Comparison of ENCODE assay signal across 13 cellular contexts in the genomic region with DNA sequence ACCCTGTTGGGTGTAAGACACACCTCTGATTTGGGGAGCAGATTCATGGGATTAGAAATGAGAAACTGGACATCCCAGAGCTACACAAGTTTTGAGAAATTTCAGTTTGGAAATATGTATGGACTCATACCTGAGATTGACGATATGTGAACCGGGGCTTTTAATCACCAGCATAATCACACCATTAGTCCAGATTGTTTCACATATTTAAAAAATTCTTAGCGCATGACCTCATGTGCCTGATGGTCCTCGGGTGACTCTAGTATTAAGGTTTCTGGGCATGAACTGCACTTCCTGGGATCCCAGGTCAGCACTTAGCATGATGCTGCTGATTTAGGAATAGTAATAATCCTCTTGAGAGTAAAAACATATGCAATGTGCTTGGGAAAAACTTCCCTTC.
DNase-seq lines count a peak whose midpoint lies in the region; ATAC-seq and TF ChIP-seq lines count a peak whose summit lies in the region.
"Had no signal": no experiment of that assay in that cellular context is flagged by ENCODE, and none has a peak within 500 bp of the region (broad histone marks: within the 10 kb centered on the region; RNA-seq: fewer than 3 reads in every experiment).

No MANE protein-coding gene starts in this region.

- peaks cover 12% of the 10 kb centered on the region for H3K4me1 Mint-ChIP-seq in WTC11
- H3K4me1 Mint-ChIP-seq: CD14-positive monocyte had no signal

- H3K36me3 ChIP-seq in SK-N-MC (ENCODE audit: insufficient read depth, low read length) = no peaks in the 10 kb centered on the region
- H3K36me3 ChIP-seq: SJCRH30 had no signal

- no peak overlapping the region for H3K9ac ChIP-seq in SK-N-MC (ENCODE audit: insufficient read length)

- H3K27me3 Mint-ChIP-seq in WTC11 (ENCODE audit: low read depth) = peaks cover 7% of the 10 kb centered on the region

- POLR2A ChIA-PET in WTC11 (lab: Charles Lee) = no interaction called here

- CTCF ChIA-PET in WTC11 (lab: Charles Lee) = no interaction called here

- H3K4me3 ChIP-seq in AG10803 (ENCODE audit: low read length) = no peak overlapping the region
- H3K4me3 ChIP-seq in SK-N-MC = peak overlapping the region; percentile 66
- H3K4me3 ChIP-seq: SJCRH30 had no signal

- no peak for ATAC-seq in WTC11

- no peak overlapping the region for H3K27ac Mint-ChIP-seq in WTC11
- H3K27ac Mint-ChIP-seq: CD14-positive monocyte had no signal

- peaks cover 3% of the 10 kb centered on the region; the same call in 1 of the 2 replicates for H3K9me3 ChIP-seq in SK-N-MC (ENCODE audit: low read depth, low read length)
- H3K9me3 ChIP-seq: SJCRH30 had no signal

- H3K9me3 Mint-ChIP-seq in WTC11 = peaks cover 11% of the 10 kb centered on the region

- no peak overlapping the region for H3K4me3 Mint-ChIP-seq in WTC11
- H3K4me3 Mint-ChIP-seq: CD14-positive monocyte had no signal

- peak; percentile 43 for DNase-seq in AG10803 (ENCODE audit: low read depth)
- DNase-seq in EL = peak; percentile 63
- no peak for DNase-seq in SK-N-MC (ENCODE audit: low read depth, low spot score)
- DNase-seq in kidney tubule cell (ENCODE audit: low spot score) = peak; percentile 42
- DNase-seq in WTC11 (ENCODE audit: low spot score) = no peak
- no peak for DNase-seq in NOMO-1 treated with dmso at 0.1 percent for 144 hours (lab: John Stamatoyannopoulos, UW; ENCODE audit: unreplicated experiment)
- no peak for DNase-seq in foreskin melanocyte
- DNase-seq: DMS153, KG1, NCI-H1417 treated with DMSO at 0.1 percent for 48 hours, NCI-H187 treated with DMSO at 0.1 percent for 48 hours, SJCRH30 had no signal

- H3K36me3 Mint-ChIP-seq in WTC11 = peaks cover 13% of the 10 kb centered on the region
- H3K36me3 Mint-ChIP-seq: CD14-positive monocyte had no signal

- TF ChIP-seq CTCF in AG10803 (conservative IDR thresholded peaks at IDR 0.05; ENCODE audit: low read length) (no peak), WTC11 (IDR thresholded peaks at IDR 0.05) (no peak)

- peak overlapping the region; percentile 84 for H3K27ac ChIP-seq in SK-N-MC
- H3K27ac ChIP-seq: SJCRH30 had no signal

TF ChIP-seq in WTC11, 78 proteins besides CTCF, POLR2A, EP300 and RAD21:
- TF ChIP-seq RORB (CRISPR knock-in tag; IDR thresholded peaks at IDR 0.05) = no peak
- TF ChIP-seq, protein P1, sequence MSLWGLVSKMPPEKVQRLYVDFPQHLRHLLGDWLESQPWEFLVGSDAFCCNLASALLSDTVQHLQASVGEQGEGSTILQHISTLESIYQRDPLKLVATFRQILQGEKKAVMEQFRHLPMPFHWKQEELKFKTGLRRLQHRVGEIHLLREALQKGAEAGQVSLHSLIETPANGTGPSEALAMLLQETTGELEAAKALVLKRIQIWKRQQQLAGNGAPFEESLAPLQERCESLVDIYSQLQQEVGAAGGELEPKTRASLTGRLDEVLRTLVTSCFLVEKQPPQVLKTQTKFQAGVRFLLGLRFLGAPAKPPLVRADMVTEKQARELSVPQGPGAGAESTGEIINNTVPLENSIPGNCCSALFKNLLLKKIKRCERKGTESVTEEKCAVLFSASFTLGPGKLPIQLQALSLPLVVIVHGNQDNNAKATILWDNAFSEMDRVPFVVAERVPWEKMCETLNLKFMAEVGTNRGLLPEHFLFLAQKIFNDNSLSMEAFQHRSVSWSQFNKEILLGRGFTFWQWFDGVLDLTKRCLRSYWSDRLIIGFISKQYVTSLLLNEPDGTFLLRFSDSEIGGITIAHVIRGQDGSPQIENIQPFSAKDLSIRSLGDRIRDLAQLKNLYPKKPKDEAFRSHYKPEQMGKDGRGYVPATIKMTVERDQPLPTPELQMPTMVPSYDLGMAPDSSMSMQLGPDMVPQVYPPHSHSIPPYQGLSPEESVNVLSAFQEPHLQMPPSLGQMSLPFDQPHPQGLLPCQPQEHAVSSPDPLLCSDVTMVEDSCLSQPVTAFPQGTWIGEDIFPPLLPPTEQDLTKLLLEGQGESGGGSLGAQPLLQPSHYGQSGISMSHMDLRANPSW (CRISPR knock-in tag; conservative IDR thresholded peaks at IDR 0.05; ENCODE audit: low read depth) = no peak
- TF ChIP-seq, protein P2, sequence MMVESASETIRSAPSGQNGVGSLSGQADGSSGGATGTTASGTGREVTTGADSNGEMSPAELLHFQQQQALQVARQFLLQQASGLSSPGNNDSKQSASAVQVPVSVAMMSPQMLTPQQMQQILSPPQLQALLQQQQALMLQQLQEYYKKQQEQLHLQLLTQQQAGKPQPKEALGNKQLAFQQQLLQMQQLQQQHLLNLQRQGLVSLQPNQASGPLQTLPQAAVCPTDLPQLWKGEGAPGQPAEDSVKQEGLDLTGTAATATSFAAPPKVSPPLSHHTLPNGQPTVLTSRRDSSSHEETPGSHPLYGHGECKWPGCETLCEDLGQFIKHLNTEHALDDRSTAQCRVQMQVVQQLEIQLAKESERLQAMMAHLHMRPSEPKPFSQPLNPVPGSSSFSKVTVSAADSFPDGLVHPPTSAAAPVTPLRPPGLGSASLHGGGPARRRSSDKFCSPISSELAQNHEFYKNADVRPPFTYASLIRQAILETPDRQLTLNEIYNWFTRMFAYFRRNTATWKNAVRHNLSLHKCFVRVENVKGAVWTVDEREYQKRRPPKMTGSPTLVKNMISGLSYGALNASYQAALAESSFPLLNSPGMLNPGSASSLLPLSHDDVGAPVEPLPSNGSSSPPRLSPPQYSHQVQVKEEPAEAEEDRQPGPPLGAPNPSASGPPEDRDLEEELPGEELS (CRISPR knock-in tag; IDR thresholded peaks at IDR 0.05) = no peak
- no peak for TF ChIP-seq HMGA2 (CRISPR knock-in tag; IDR thresholded peaks at IDR 0.05)
- TF ChIP-seq CREB1 (CRISPR knock-in tag; IDR thresholded peaks at IDR 0.05) = no peak
- TF ChIP-seq, protein P3, sequence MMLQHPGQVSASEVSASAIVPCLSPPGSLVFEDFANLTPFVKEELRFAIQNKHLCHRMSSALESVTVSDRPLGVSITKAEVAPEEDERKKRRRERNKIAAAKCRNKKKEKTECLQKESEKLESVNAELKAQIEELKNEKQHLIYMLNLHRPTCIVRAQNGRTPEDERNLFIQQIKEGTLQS (CRISPR knock-in tag; conservative IDR thresholded peaks at IDR 0.05) = no peak
- TF ChIP-seq, protein P4, sequence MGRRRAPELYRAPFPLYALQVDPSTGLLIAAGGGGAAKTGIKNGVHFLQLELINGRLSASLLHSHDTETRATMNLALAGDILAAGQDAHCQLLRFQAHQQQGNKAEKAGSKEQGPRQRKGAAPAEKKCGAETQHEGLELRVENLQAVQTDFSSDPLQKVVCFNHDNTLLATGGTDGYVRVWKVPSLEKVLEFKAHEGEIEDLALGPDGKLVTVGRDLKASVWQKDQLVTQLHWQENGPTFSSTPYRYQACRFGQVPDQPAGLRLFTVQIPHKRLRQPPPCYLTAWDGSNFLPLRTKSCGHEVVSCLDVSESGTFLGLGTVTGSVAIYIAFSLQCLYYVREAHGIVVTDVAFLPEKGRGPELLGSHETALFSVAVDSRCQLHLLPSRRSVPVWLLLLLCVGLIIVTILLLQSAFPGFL (CRISPR knock-in tag; IDR thresholded peaks at IDR 0.05; ENCODE audit: borderline replicate concordance) = no peak
- TF ChIP-seq FOXP1 (CRISPR knock-in tag; IDR thresholded peaks at IDR 0.05; ENCODE audit: borderline replicate concordance) = no peak
- TF ChIP-seq TEAD1 (CRISPR knock-in tag; IDR thresholded peaks at IDR 0.05) = no peak
- TF ChIP-seq, protein P5, sequence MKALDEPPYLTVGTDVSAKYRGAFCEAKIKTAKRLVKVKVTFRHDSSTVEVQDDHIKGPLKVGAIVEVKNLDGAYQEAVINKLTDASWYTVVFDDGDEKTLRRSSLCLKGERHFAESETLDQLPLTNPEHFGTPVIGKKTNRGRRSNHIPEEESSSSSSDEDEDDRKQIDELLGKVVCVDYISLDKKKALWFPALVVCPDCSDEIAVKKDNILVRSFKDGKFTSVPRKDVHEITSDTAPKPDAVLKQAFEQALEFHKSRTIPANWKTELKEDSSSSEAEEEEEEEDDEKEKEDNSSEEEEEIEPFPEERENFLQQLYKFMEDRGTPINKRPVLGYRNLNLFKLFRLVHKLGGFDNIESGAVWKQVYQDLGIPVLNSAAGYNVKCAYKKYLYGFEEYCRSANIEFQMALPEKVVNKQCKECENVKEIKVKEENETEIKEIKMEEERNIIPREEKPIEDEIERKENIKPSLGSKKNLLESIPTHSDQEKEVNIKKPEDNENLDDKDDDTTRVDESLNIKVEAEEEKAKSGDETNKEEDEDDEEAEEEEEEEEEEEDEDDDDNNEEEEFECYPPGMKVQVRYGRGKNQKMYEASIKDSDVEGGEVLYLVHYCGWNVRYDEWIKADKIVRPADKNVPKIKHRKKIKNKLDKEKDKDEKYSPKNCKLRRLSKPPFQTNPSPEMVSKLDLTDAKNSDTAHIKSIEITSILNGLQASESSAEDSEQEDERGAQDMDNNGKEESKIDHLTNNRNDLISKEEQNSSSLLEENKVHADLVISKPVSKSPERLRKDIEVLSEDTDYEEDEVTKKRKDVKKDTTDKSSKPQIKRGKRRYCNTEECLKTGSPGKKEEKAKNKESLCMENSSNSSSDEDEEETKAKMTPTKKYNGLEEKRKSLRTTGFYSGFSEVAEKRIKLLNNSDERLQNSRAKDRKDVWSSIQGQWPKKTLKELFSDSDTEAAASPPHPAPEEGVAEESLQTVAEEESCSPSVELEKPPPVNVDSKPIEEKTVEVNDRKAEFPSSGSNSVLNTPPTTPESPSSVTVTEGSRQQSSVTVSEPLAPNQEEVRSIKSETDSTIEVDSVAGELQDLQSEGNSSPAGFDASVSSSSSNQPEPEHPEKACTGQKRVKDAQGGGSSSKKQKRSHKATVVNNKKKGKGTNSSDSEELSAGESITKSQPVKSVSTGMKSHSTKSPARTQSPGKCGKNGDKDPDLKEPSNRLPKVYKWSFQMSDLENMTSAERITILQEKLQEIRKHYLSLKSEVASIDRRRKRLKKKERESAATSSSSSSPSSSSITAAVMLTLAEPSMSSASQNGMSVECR (CRISPR knock-in tag; IDR thresholded peaks at IDR 0.05; ENCODE audit: borderline replicate concordance) = no peak
TF ChIP-seq in WTC11: peak in this region for 0.

Comparison
In these comparisons a context has a peak if more than half of its experiments do, and no peak if none do; other contexts are left out.
1. DNase-seq: peak in AG10803 (single experiment), EL (single experiment) and kidney tubule cell (single experiment); none in SK-N-MC (single experiment), WTC11 (single experiment), NOMO-1 treated with dmso at 0.1 percent for 144 hours (single experiment) and foreskin melanocyte (single experiment).